1 cellular context compared by ENCODE assay signal in the genomic region with DNA sequence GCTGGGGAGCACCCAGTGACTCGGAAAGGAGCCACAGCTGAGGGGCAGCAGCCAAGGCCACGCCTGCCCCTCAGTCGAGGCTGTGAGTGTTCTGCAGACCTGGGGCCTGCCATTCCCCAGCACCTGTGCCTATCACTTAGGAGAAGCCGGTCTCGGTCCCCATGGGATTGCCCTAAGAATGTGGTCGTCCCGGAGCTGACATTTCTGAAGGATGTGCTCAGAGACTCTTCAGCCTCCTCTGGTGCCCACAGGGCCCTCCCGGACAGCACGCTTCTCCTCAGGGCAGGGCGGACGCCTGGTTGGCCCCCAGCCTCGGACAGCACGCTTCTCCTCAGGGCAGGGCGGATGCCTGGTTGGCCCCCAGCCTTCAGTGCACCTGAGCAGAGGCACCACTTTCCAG.
TF ChIP-seq lines count a peak whose summit lies in the region.

No MANE protein-coding gene starts in this region.

TF ChIP-seq in HepG2, 621 proteins besides CTCF, POLR2A, EP300 and RAD21 (continued from another document):
- TF ChIP-seq, protein P1, sequence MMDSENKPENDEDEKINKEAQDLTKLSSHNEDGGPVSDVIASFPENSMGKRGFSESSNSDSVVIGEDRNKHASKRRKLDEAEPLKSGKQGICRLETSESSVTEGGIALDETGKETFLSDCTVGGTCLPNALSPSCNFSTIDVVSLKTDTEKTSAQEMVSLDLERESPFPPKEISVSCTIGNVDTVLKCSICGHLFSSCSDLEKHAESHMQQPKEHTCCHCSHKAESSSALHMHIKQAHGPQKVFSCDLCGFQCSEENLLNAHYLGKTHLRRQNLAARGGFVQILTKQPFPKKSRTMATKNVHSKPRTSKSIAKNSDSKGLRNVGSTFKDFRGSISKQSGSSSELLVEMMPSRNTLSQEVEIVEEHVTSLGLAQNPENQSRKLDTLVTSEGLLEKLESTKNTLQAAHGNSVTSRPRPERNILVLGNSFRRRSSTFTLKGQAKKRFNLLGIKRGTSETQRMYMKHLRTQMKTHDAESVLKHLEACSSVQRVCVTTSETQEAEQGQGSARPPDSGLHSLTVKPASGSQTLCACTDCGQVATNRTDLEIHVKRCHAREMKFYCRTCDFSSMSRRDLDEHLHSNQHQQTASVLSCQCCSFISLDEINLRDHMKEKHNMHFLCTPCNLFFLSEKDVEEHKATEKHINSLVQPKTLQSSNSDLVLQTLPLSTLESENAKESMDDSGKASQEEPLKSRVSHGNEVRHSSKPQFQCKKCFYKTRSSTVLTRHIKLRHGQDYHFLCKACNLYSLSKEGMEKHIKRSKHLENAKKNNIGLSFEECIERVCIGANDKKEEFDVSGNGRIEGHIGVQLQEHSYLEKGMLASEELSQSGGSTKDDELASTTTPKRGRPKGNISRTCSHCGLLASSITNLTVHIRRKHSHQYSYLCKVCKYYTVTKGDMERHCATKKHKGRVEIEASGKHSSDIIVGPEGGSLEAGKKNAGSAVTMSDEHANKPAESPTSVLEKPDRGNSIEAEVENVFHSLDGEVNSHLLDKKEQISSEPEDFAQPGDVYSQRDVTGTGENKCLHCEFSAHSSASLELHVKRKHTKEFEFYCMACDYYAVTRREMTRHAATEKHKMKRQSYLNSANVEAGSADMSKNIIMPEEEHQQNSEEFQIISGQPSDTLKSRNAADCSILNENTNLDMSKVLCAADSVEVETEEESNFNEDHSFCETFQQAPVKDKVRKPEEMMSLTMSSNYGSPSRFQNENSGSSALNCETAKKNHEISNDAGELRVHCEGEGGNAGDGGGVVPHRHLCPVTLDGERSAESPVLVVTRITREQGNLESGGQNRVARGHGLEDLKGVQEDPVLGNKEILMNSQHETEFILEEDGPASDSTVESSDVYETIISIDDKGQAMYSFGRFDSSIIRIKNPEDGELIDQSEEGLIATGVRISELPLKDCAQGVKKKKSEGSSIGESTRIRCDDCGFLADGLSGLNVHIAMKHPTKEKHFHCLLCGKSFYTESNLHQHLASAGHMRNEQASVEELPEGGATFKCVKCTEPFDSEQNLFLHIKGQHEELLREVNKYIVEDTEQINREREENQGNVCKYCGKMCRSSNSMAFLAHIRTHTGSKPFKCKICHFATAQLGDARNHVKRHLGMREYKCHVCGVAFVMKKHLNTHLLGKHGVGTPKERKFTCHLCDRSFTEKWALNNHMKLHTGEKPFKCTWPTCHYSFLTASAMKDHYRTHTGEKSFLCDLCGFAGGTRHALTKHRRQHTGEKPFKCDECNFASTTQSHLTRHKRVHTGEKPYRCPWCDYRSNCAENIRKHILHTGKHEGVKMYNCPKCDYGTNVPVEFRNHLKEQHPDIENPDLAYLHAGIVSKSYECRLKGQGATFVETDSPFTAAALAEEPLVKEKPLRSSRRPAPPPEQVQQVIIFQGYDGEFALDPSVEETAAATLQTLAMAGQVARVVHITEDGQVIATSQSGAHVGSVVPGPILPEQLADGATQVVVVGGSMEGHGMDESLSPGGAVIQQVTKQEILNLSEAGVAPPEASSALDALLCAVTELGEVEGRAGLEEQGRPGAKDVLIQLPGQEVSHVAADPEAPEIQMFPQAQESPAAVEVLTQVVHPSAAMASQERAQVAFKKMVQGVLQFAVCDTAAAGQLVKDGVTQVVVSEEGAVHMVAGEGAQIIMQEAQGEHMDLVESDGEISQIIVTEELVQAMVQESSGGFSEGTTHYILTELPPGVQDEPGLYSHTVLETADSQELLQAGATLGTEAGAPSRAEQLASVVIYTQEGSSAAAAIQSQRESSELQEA (CRISPR knock-in tag; IDR thresholded peaks at IDR 0.05; ENCODE audit: not compliant biosample characterization), result no peak
- TF ChIP-seq ZNF720 (CRISPR knock-in tag; IDR thresholded peaks at IDR 0.05), result no peak
- TF ChIP-seq, protein P2, sequence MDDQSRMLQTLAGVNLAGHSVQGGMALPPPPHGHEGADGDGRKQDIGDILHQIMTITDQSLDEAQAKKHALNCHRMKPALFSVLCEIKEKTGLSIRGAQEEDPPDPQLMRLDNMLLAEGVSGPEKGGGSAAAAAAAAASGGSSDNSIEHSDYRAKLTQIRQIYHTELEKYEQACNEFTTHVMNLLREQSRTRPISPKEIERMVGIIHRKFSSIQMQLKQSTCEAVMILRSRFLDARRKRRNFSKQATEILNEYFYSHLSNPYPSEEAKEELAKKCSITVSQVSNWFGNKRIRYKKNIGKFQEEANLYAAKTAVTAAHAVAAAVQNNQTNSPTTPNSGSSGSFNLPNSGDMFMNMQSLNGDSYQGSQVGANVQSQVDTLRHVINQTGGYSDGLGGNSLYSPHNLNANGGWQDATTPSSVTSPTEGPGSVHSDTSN (CRISPR knock-in tag; IDR thresholded peaks at IDR 0.05; ENCODE audit: borderline replicate concordance), result no peak
- TF ChIP-seq RELA (CRISPR knock-in tag; IDR thresholded peaks at IDR 0.05), result no peak
- no peak for TF ChIP-seq MAF1 (CRISPR knock-in tag; IDR thresholded peaks at IDR 0.05; ENCODE audit: borderline replicate concordance)
- no peak for TF ChIP-seq HNRNPUL1 (IDR thresholded peaks at IDR 0.05; ENCODE audit: low read depth, low read length)
- TF ChIP-seq ZIK1 (CRISPR knock-in tag; IDR thresholded peaks at IDR 0.05; ENCODE audit: borderline replicate concordance, low read depth), result no peak
- TF ChIP-seq ZNF546 (CRISPR knock-in tag; conservative IDR thresholded peaks at IDR 0.05), result no peak
- no peak for TF ChIP-seq MTF2 (CRISPR knock-in tag; IDR thresholded peaks at IDR 0.05; ENCODE audit: borderline replicate concordance)
- TF ChIP-seq MLLT10 (CRISPR knock-in tag; IDR thresholded peaks at IDR 0.05), result no peak
- no peak for TF ChIP-seq ELF3 (CRISPR knock-in tag; IDR thresholded peaks at IDR 0.05)
- no peak for TF ChIP-seq POLR2AphosphoS5 (IDR thresholded peaks at IDR 0.05; ENCODE audit: low read depth, low read length)
- no peak for TF ChIP-seq CBX2 (IDR thresholded peaks at IDR 0.05; ENCODE audit: low read depth, low read length)
- no peak for TF ChIP-seq CBX2 (CRISPR knock-in tag; IDR thresholded peaks at IDR 0.05; ENCODE audit: low read depth)
- no peak for TF ChIP-seq GATAD1 (CRISPR knock-in tag; IDR thresholded peaks at IDR 0.05)
- no peak for TF ChIP-seq TBL1XR1 (IDR thresholded peaks at IDR 0.05; ENCODE audit: borderline replicate concordance, low read length, partially characterized antibody)
- TF ChIP-seq, protein P3, sequence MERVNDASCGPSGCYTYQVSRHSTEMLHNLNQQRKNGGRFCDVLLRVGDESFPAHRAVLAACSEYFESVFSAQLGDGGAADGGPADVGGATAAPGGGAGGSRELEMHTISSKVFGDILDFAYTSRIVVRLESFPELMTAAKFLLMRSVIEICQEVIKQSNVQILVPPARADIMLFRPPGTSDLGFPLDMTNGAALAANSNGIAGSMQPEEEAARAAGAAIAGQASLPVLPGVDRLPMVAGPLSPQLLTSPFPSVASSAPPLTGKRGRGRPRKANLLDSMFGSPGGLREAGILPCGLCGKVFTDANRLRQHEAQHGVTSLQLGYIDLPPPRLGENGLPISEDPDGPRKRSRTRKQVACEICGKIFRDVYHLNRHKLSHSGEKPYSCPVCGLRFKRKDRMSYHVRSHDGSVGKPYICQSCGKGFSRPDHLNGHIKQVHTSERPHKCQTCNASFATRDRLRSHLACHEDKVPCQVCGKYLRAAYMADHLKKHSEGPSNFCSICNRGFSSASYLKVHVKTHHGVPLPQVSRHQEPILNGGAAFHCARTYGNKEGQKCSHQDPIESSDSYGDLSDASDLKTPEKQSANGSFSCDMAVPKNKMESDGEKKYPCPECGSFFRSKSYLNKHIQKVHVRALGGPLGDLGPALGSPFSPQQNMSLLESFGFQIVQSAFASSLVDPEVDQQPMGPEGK (CRISPR knock-in tag; IDR thresholded peaks at IDR 0.05), result no peak
